In the genomic region with DNA sequence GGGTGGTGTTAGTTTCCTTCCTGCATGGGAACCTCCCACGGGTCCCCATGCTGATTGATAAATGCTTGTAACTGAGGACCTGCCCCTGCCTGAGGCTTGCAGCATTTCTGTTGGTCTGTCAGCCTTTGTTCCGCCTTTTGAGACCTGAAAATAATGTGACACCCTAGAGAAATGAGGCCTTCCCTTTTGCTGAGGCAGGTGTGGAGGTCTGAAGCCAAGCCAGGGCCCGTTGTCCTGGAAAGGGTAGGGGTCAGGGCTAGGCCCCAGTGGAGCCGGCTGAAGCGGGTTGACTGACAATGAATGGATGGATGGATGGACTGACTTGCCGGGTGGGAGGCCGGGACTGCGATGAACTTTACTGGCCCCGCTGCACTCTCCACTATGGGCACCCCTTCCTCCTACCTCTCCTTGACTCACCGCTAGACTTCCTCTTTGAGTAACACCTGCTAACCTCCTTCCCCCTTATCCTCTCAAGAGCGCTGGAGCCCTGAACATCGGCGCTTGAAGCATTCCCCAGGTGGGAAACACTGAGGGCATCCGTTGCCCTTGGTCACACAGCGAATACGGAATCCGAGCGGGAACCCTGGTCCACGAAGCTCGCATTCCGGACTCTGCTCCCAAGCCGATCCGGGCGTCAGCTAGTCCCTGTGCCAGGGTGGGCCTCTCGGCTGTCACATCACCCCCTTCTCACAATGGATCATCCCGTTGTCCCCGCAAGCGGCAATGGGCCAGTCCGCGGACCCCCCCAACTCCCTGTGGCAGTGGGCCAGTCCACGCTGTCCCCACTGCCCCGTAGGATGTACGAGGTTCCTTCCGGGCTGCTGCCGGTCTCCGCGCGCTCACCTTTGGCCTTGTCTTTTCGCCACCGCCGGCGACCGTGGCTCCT, we compare ENCODE assay signal across 8 cellular contexts. TPM values are rescaled to one million over a fixed set of nuclear protein-coding genes. Genes with fewer than 3 reads are reported as not detected.
DNase-seq lines count a peak whose midpoint lies in the region; ATAC-seq and TF ChIP-seq lines count a peak whose summit lies in the region.

No MANE protein-coding gene starts in this region.

- DNase-seq in SHP77 (lab: John Stamatoyannopoulos, UW) (peak; percentile 27 to 33), SHP77 treated with DMSO at 0.1 percent for 48 hours (lab: John Stamatoyannopoulos, UW) (no peak), hepatocyte (ENCODE audit: low spot score) (peak; percentile 66), UCSD-AML1 (lab: John Stamatoyannopoulos, UW; ENCODE audit: unreplicated experiment) (no peak)

- WGBS in adipose tissue, 3 donors = 4 to 14% (median 4%) methylated on average over 43 of the region's 43 CpGs
- WGBS in hepatocyte (ENCODE audit: low lambda C conversion rate, missing lambda C conversion rate) = 12% methylated on average over 43 of the region's 43 CpGs

- H3K4me1 ChIP-seq in hepatocyte (ENCODE audit: insufficient read depth) = peaks cover 16% of the 10 kb centered on the region
- peaks cover 24% of the 10 kb centered on the region for H3K4me1 ChIP-seq in skeletal muscle satellite cell (ENCODE audit: control insufficient read depth, insufficient read depth, low read length)

- peaks cover 2% of the 10 kb centered on the region for H3K79me2 ChIP-seq in hepatocyte

- ATAC-seq in HG03103 (IDR thresholded peaks at IDR 0.05; ENCODE audit: low read depth, unreplicated experiment) = peak; percentile 21

- TF ChIP-seq CTCF in hepatocyte (IDR thresholded peaks at IDR 0.05; ENCODE audit: poor library complexity) = no peak

- peak overlapping the region; percentile 82 for H2AFZ ChIP-seq in hepatocyte

- no peaks in the 10 kb centered on the region for H3K9me2 ChIP-seq in hepatocyte (replicated peaks; ENCODE audit: insufficient read depth)

- H4K20me1 ChIP-seq in hepatocyte (ENCODE audit: insufficient read depth, poor library complexity, severe bottlenecking) = no peaks in the 10 kb centered on the region

- no peaks in the 10 kb centered on the region for H3K9me3 ChIP-seq in hepatocyte (ENCODE audit: low read depth)
- H3K9me3 ChIP-seq in skeletal muscle satellite cell (replicated peaks; ENCODE audit: low read length) = no peaks in the 10 kb centered on the region

- H3K27me3 ChIP-seq in hepatocyte (no peaks in the 10 kb centered on the region), skeletal muscle satellite cell (ENCODE audit: control insufficient read depth, insufficient read depth, low read length) (no peaks in the 10 kb centered on the region)

- H3K4me2 ChIP-seq in hepatocyte (peak overlapping the region; percentile 89), skeletal muscle satellite cell (ENCODE audit: low read length) (peak overlapping the region; percentile 87)

- TF ChIP-seq POLR2A in Raji (IDR thresholded peaks at IDR 0.05; ENCODE audit: insufficient read depth, low read depth, low read length) = peak; percentile 56

- no peaks in the 10 kb centered on the region for H3K36me3 ChIP-seq in hepatocyte (replicated peaks; ENCODE audit: insufficient read depth, low read depth)
- no peaks in the 10 kb centered on the region for H3K36me3 ChIP-seq in skeletal muscle satellite cell (ENCODE audit: insufficient read depth, low read length)

- H3K4me3 ChIP-seq in hepatocyte (peak overlapping the region; percentile 81), skeletal muscle satellite cell (ENCODE audit: low read length) (peak overlapping the region; percentile 78)

- peak overlapping the region; percentile 68 for H3K27ac ChIP-seq in adipose tissue (ENCODE audit: low read depth, low read length)
- H3K27ac ChIP-seq in hepatocyte = peak overlapping the region; percentile 24

- peak overlapping the region; percentile 52 for H3K9ac ChIP-seq in skeletal muscle satellite cell (ENCODE audit: low read depth, low read length)

RNA-seq across cellular contexts. Expression of a gene that starts 4.4 kb away (rescaled TPM):
- polyA plus RNA-seq in adipose tissue (1,000 to 10,000 TPM in 1 of 3 donors, 100 to 1,000 TPM in 2; 207 to 2,261 (median 448) TPM), hepatocyte (5.4 and 7.1 TPM in 2 replicates)
- 6.4 and 11.2 TPM in 2 replicates for total RNA-seq in hepatocyte
- total RNA-seq in skeletal muscle satellite cell (2012; rRNA removed) = 1.5 TPM in 2 replicates

RNA-seq across cellular contexts. Expression of a gene that starts 19.9 kb away (rescaled TPM):
- polyA plus RNA-seq in adipose tissue (10 to 100 TPM in 2 of 3 donors, 1 to 10 TPM in 1; 2.1 to 26.5 (median 14.5) TPM), hepatocyte (15.3 and 16.7 TPM in 2 replicates)
- 4.4 and 6.7 TPM in 2 replicates for total RNA-seq in hepatocyte
- total RNA-seq in skeletal muscle satellite cell (2012; rRNA removed) = not detected in 2 replicates

RNA-seq across cellular contexts. Expression of a gene that starts 32.7 kb away (rescaled TPM):
- polyA plus RNA-seq in adipose tissue (10 to 100 TPM in 2 of 3 donors, 1 to 10 TPM in 1; 2.8 to 13.5 (median 11.1) TPM), hepatocyte (8.3 and 8.8 TPM in 2 replicates)
- total RNA-seq in hepatocyte = 0.93 TPM in 1 of 2 replicates, not detected in the other
- not detected in 2 replicates for total RNA-seq in skeletal muscle satellite cell (2012; rRNA removed)

Comparison
In these comparisons a context has a peak if more than half of its experiments do, and no peak if none do; other contexts are left out.
1. DNase-seq: peak in SHP77 (2 of 2) and hepatocyte (single experiment); none in SHP77 treated with DMSO at 0.1 percent for 48 hours (single experiment) and UCSD-AML1 (single experiment).
2. RNA of a gene that starts 4.4 kb away (polyA plus RNA-seq): 207 to 2,261 TPM in adipose tissue; 5.4 to 7.1 TPM in hepatocyte; every median in the first group is over 10 times any median in the second.